Comparison of ENCODE assay signal across 29 cellular contexts in genomic region chr22:25162561-25162960, GRCh38. TPM values are rescaled to one million over a fixed set of nuclear protein-coding genes. Genes with fewer than 3 reads are reported as not detected.
"Had no signal": no experiment of that assay in that cellular context is flagged by ENCODE, and none has a peak within 500 bp of the region (broad histone marks: within the 10 kb centered on the region; RNA-seq: fewer than 3 reads in every experiment).

No MANE protein-coding gene starts in this region.

- H3K4me3 ChIP-seq: cardiac muscle cell, SJCRH30 had no signal

- H3K9me3 ChIP-seq: SJCRH30, SK-N-SH had no signal

- H3K27ac ChIP-seq: brain microvascular endothelial cell, cardiac muscle cell, SJCRH30, WERI-Rb-1 had no signal

- DNase-seq: activated CD4-positive, alpha-beta T cell treated with anti-CD3 and anti-CD28 coated beads for 36 hours; activated CD8-positive, alpha-beta memory T cell treated with anti-CD3 and anti-CD28 coated beads, Interleukin-2, amount 50 U/mL, for 48 hours; activated CD8-positive, alpha-beta T cell treated with anti-CD3 and anti-CD28 coated beads, Interleukin-2, amount 10 ng/mL, durations not matched to agents 7 days and 5 days; activated gamma-delta T cell; activated naive CD4-positive, alpha-beta T cell treated with anti-CD3 and anti-CD28 coated beads for 36 hours; activated T-cell treated with anti-CD3 and anti-CD28 coated beads, Interleukin-2, amount 50 U/mL, for 4 hours; amygdala; brain microvascular endothelial cell; cerebellar nuclear complex; Karpas-422; MM.1S; NCI-H1105 treated with DMSO at 0.1 percent for 48 hours; NCI-H1436 treated with DMSO at 0.1 percent for 48 hours; NCI-H187 treated with DMSO at 0.1 percent for 48 hours; NCI-H2171; NCI-H2227 treated with DMSO at 0.1 percent for 48 hours; NCI-H446 treated with DMSO at 0.1 percent for 48 hours; NCI-H524 treated with DMSO at 0.1 percent for 48 hours; NCI-H82; OCI-M1; Right ventricle myocardium superior; RPMI8226; SK-N-SH; T-helper 1 cell; WERI-Rb-1 had no signal

- ATAC-seq: activated CD4-positive, alpha-beta T cell treated with anti-CD3 and anti-CD28 coated beads for 36 hours; activated CD8-positive, alpha-beta T cell treated with anti-CD3 and anti-CD28 coated beads, Interleukin-2, amount 10 ng/mL, durations not matched to agents 7 days and 5 days; activated T-cell treated with anti-CD3 and anti-CD28 coated beads, Interleukin-2, amount 50 U/mL, for 4 hours; Panc1 had no signal

- H3K4me2 ChIP-seq: SK-N-SH had no signal

- H3K9ac ChIP-seq: SK-N-SH had no signal

- H3K36me3 ChIP-seq: brain microvascular endothelial cell, cardiac muscle cell, WERI-Rb-1 had no signal

- H3K27me3 ChIP-seq: brain microvascular endothelial cell, cardiac muscle cell, SJCRH30 had no signal

RNA-seq across cellular contexts. Expression of gene CRYBB3, which starts 37.1 kb away (rescaled TPM):
- total RNA-seq: activated CD8-positive, alpha-beta T cell treated with anti-CD3 and anti-CD28 coated beads, Interleukin-2, amount 10 ng/mL, durations not matched to agents 7 days and 5 days; activated naive CD4-positive, alpha-beta T cell treated with anti-CD3 and anti-CD28 coated beads for 36 hours; cardiac muscle cell; Right ventricle myocardium superior; SJCRH30 had no signal

RNA-seq across cellular contexts. Expression of gene CRYBB2, which starts 56.9 kb away (rescaled TPM):
- total RNA-seq: activated CD8-positive, alpha-beta T cell treated with anti-CD3 and anti-CD28 coated beads, Interleukin-2, amount 10 ng/mL, durations not matched to agents 7 days and 5 days; activated naive CD4-positive, alpha-beta T cell treated with anti-CD3 and anti-CD28 coated beads for 36 hours; cardiac muscle cell; Right ventricle myocardium superior; T-helper 2 cell treated with Interferon-gamma antibody and Interleukin-4, amounts not matched to agents 100 ng/mL and 5 ng/mL, for 36 hours had no signal
- polyA plus RNA-seq: cardiac muscle cell had no signal
